20 cellular contexts compared by ENCODE assay signal in the genomic region with DNA sequence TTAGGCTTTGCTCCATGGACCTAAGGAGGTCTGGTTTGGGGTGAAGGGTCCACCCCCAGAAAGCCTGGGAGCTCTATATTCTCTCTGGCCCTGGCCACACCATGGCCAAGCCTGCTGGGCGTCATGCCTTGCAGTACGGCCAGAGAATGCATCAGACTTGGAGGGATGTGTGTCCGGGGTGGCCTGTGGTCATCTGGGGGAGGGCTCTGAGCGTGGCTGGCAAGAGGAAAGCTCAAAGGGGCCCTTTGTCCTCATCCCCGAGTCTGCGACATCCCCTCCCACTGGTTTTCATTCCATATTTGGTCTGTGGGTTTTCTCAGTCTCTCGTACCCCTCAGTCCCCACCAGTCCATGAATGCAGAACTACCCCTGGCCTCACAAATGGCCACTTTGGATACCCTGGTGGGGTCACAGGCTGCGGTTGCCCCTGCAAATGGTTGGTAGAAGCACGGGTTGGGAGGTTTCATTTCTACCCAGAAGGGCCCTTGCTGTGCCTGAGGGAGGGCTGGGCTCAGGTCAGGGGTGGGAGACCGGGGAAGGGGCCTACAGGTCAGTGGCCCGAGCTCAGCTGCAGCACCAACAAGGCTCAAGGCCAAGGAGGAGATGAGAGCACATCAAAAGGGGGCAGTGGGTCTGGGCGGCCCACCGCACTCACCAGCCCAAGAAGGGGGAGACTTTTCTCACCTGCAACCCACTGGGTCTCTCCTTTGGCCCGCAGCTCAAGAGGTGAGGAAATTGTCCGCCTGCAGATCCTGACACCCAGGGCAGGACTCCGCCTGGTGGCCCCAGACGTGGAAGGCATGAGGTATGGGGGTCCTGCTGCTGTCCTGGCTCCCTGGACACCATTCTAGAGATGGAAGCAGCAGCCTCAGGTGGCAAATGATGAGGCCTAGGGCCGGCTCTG.
"Had no signal": no experiment of that assay in that cellular context is flagged by ENCODE, and none has a peak within 500 bp of the region (broad histone marks: within the 10 kb centered on the region; RNA-seq: fewer than 3 reads in every experiment).

No MANE protein-coding gene starts in this region.

- H3K36me3 ChIP-seq: SJCRH30, thoracic aorta, upper lobe of left lung, WERI-Rb-1 had no signal

- H3K9me3 ChIP-seq: mucosa of descending colon, SJCRH30, thoracic aorta, upper lobe of left lung had no signal

- H3K27me3 ChIP-seq: SJCRH30 had no signal

- DNase-seq: activated CD4-positive, alpha-beta T cell treated with anti-CD3 and anti-CD28 coated beads, Interleukin-2, amount 10 ng/mL, durations not matched to agents 7 days and 5 days; activated CD4-positive, CD25-positive, alpha-beta regulatory T cell treated with anti-CD3 and anti-CD28 coated beads, Interleukin-2, amount 50 U/mL, for 72 hours; activated CD8-positive, alpha-beta T cell treated with anti-CD3 and anti-CD28 coated beads for 36 hours; activated gamma-delta T cell treated with Interleukin-2 at 50 U/mL for 16 hours; activated T-cell treated with anti-CD3 and anti-CD28 coated beads, Interleukin-2, amount 50 U/mL, for 1 hour; cortex of kidney; erythroblast; foreskin fibroblast; glutamatergic neuron; islet precursor cell; left colon; mesenchymal stem cell; occipital lobe; SJCRH30; stimulated activated CD4-positive, alpha-beta T cell treated with anti-CD3 and anti-CD28 coated beads, Interleukin-4, amount 100 ng/mL, for 4 hours; T-helper 1 cell; upper lobe of left lung; WERI-Rb-1 had no signal

- ATAC-seq: activated CD8-positive, alpha-beta T cell treated with anti-CD3 and anti-CD28 coated beads for 36 hours; left colon; mucosa of descending colon had no signal

- H3K4me1 ChIP-seq: SJCRH30, upper lobe of left lung had no signal

- H3K27ac ChIP-seq: SJCRH30, thoracic aorta, upper lobe of left lung, WERI-Rb-1 had no signal

- H3K4me3 ChIP-seq: mucosa of descending colon, SJCRH30, thoracic aorta, upper lobe of left lung had no signal
